14 cellular contexts compared by ENCODE assay signal in genomic region chr1:13782634-13782995, GRCh38.
DNase-seq lines count a peak whose midpoint lies in the region; ATAC-seq and TF ChIP-seq lines count a peak whose summit lies in the region.
"Had no signal": no experiment of that assay in that cellular context is flagged by ENCODE, and none has a peak within 500 bp of the region (broad histone marks: within the 10 kb centered on the region; RNA-seq: fewer than 3 reads in every experiment).

No MANE protein-coding gene starts in this region.

- POLR2A ChIA-PET in AG04450 (lab: Yijun Ruan, JAX) = interaction anchor here (2.8 kb wide), 1 partner anchor 33 kb away, joined by 18 read pairs; no protein-coding TSS in a partner anchor

- no peak for DNase-seq in AG04450 (ENCODE audit: low read depth, low spot score)
- no peak for DNase-seq in fibroblast of lung (ENCODE audit: low read depth in 2 of 2)
- no peak for DNase-seq in osteocyte (ENCODE audit: extremely low spot score, unreplicated experiment)
- no peak for DNase-seq in stimulated activated naive CD4-positive, alpha-beta T cell treated with Interleukin-2 at 50 U/mL for 16 hours (lab: John Stamatoyannopoulos, UW)
- no peak for DNase-seq in GM20000 (ENCODE audit: low spot score)
- DNase-seq: hippocampal formation, MG63, NCI-H2107 had no signal

- H3K36me3 Mint-ChIP-seq in osteocyte (ENCODE audit: unreplicated experiment) = peaks cover 46% of the 10 kb centered on the region

- CTCF ChIA-PET in AG04450 (lab: Charles Lee) = interaction anchor here (0.8 to 1.4 kb wide), 6 partner anchors 13 to 33 kb away, joined by 3 to 4 read pairs (median 4); no protein-coding TSS in a partner anchor

- H3K9ac ChIP-seq in fibroblast of lung (ENCODE audit: insufficient read depth, low read length) = no peak overlapping the region
- H3K9ac ChIP-seq: BLaER1 treated with 17β-estradiol and CSF1 and Interleukin-3, amounts not matched to agents 10 nM and 100 nM; parathyroid adenoma had no signal

- TF ChIP-seq CTCF in AG04450 (IDR thresholded peaks at IDR 0.05; ENCODE audit: low read depth, low read length) (no peak), fibroblast of lung (conservative IDR thresholded peaks at IDR 0.05 in 1 of 2, IDR thresholded peaks at IDR 0.05 in 1 of 2; ENCODE audit: low read depth in 1 of 2, low read length in 2 of 2) (no peak), osteocyte (IDR thresholded peaks at IDR 0.05) (no peak), GM20000 (IDR thresholded peaks at IDR 0.05; ENCODE audit: extremely low read depth, missing control alignments) (no peak)

- peaks cover 48% of the 10 kb centered on the region for H3K79me2 ChIP-seq in fibroblast of lung (ENCODE audit: control insufficient read depth, insufficient read depth, low read length)

- no peak overlapping the region for H2AFZ ChIP-seq in fibroblast of lung (ENCODE audit: low read length)
- H2AFZ ChIP-seq: parathyroid adenoma had no signal

- H3K27me3 Mint-ChIP-seq in osteocyte (ENCODE audit: unreplicated experiment) = no peaks in the 10 kb centered on the region

- no peaks in the 10 kb centered on the region for H4K20me1 ChIP-seq in fibroblast of lung (ENCODE audit: control insufficient read depth, extremely low read depth, insufficient read depth, low read length)

- peak overlapping the region; percentile 76 for H3K27ac Mint-ChIP-seq in osteocyte (ENCODE audit: unreplicated experiment)

- H3K4me3 ChIP-seq in AG04450 (ENCODE audit: low read depth, low read length) (no peak overlapping the region), fibroblast of lung (replicated peaks in 1 of 4; ENCODE audit: control extremely low read depth in 1 of 4, insufficient read depth in 1 of 4, low read depth in 3 of 4, low read length in 4 of 4) (peak overlapping the region in 3 of 4 experiments; percentile 14 to 45 (median 14))
- H3K4me3 ChIP-seq: BLaER1 treated with 17β-estradiol and CSF1 and Interleukin-3, amounts not matched to agents 10 nM and 100 nM; body of pancreas; MG63 had no signal

- peaks cover 54% of the 10 kb centered on the region for H3K4me1 Mint-ChIP-seq in osteocyte (ENCODE audit: unreplicated experiment)

- ATAC-seq in HG02870 (IDR thresholded peaks at IDR 0.05; ENCODE audit: unreplicated experiment) (peak; percentile 31), GM18511 (IDR thresholded peaks at IDR 0.05; ENCODE audit: unreplicated experiment) (no peak), GM18868 (IDR thresholded peaks at IDR 0.05; ENCODE audit: unreplicated experiment) (no peak)
- ATAC-seq: body of pancreas had no signal

- peak overlapping the region; percentile 85 for H3K4me2 ChIP-seq in fibroblast of lung (ENCODE audit: extremely low read depth, insufficient read depth, low read length)

- H3K4me1 ChIP-seq in fibroblast of lung (ENCODE audit: control insufficient read depth, extremely low read depth, insufficient read depth, low read length) = peaks cover 16% of the 10 kb centered on the region
- H3K4me1 ChIP-seq: body of pancreas, parathyroid adenoma had no signal

- no peaks in the 10 kb centered on the region for H3K9me3 Mint-ChIP-seq in osteocyte (ENCODE audit: unreplicated experiment)

- H3K36me3 ChIP-seq in fibroblast of lung (ENCODE audit: control insufficient read depth, insufficient read depth, low read length) = peaks cover 2% of the 10 kb centered on the region

- peak overlapping the region; percentile 74 for H3K27ac ChIP-seq in AG04450 (ENCODE audit: low read depth, low read length)
- H3K27ac ChIP-seq in fibroblast of lung (ENCODE audit: insufficient read depth, low read length) = peak overlapping the region; percentile 62
- H3K27ac ChIP-seq: BLaER1 treated with 17β-estradiol and CSF1 and Interleukin-3, amounts not matched to agents 10 nM and 100 nM; parathyroid adenoma had no signal

- no peak overlapping the region for H3K4me3 Mint-ChIP-seq in osteocyte (ENCODE audit: unreplicated experiment)

- H3K9me3 ChIP-seq in AG04450 (ENCODE audit: control insufficient read depth, insufficient read depth, low read length) = 0 out of 2 replicates have a peak, but pooled peaks cover 2% of the 10 kb centered on the region
- no peaks in the 10 kb centered on the region for H3K9me3 ChIP-seq in fibroblast of lung (ENCODE audit: control insufficient read depth, insufficient read depth, low read depth, low read length)
- H3K9me3 ChIP-seq: BLaER1 treated with 17β-estradiol and CSF1 and Interleukin-3, amounts not matched to agents 10 nM and 100 nM; body of pancreas; MG63 had no signal

- H3K27me3 ChIP-seq in AG04450 (ENCODE audit: control insufficient read depth, insufficient read depth, low read length) = no peaks in the 10 kb centered on the region
- no peaks in the 10 kb centered on the region for H3K27me3 ChIP-seq in fibroblast of lung (ENCODE audit: control insufficient read depth, insufficient read depth, low read length)
- H3K27me3 ChIP-seq: BLaER1 treated with 17β-estradiol and CSF1 and Interleukin-3, amounts not matched to agents 10 nM and 100 nM; body of pancreas; MG63 had no signal
